13 cellular contexts compared by ENCODE assay signal in the genomic region with DNA sequence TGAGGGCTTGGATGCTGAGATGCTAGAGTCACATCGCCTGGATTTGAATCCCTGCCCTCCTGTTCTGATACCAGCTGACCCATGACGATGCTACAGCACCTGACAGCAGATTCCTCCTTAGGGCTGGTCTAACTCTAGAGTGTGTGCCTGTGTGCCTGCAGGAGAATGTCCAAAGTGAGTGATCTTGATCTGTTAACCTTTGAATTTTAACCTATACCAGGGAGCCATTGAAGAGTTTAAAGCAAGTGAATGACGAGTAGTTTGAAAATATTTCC.
A peak's percentile ranks its signal among the peaks of the same experiment; 100 is the strongest.
DNase-seq lines count a peak whose midpoint lies in the region; ATAC-seq and TF ChIP-seq lines count a peak whose summit lies in the region.
"Had no signal": no experiment of that assay in that cellular context is flagged by ENCODE, and none has a peak within 500 bp of the region (broad histone marks: within the 10 kb centered on the region; RNA-seq: fewer than 3 reads in every experiment).

No MANE protein-coding gene starts in this region.

- no peaks in the 10 kb centered on the region for H3K27me3 ChIP-seq in CD4-positive, CD25-positive, alpha-beta regulatory T cell (ENCODE audit: control insufficient read depth, insufficient read depth, low read length)
- no peaks in the 10 kb centered on the region for H3K27me3 ChIP-seq in heart left ventricle

- no peak overlapping the region for H3K4me3 ChIP-seq in CD4-positive, CD25-positive, alpha-beta regulatory T cell (ENCODE audit: low read depth, low read length)
- H3K4me3 ChIP-seq in heart left ventricle, result peak overlapping the region in 6 of 12 donors; percentile 31 to 55 (median 39)

- peak overlapping the region in 2 of 3 donors; percentile 42 to 76 for H3K27ac Mint-ChIP-seq in CD4-positive, CD25-positive, alpha-beta regulatory T cell
- peak overlapping the region; percentile 8 for H3K27ac Mint-ChIP-seq in activated CD4-positive, alpha-beta memory T cell treated with anti-CD3 and anti-CD28 coated beads, Interleukin-2, amount 10 ng/mL, durations not matched to agents 7 days and 5 days
- H3K27ac Mint-ChIP-seq in progenitor cell of endocrine pancreas, result peak overlapping the region; percentile 38
- H3K27ac Mint-ChIP-seq: B cell had no signal

- intact Hi-C loops in heart left ventricle (cut with DNase I), result loop anchor here (1.0 to 10.0 kb wide), 19 partner anchors 54 to 802 kb away; partner anchors contain the start of genes TLR10 (in 2 of the 10) and FAM114A1 (in 1 of the 10)

- H3K27me3 Mint-ChIP-seq in CD4-positive, CD25-positive, alpha-beta regulatory T cell, result no peaks in the 10 kb centered on the region
- H3K27me3 Mint-ChIP-seq in activated CD4-positive, alpha-beta memory T cell treated with anti-CD3 and anti-CD28 coated beads, Interleukin-2, amount 10 ng/mL, durations not matched to agents 7 days and 5 days, result no peaks in the 10 kb centered on the region
- H3K27me3 Mint-ChIP-seq in progenitor cell of endocrine pancreas, result no peaks in the 10 kb centered on the region
- H3K27me3 Mint-ChIP-seq: B cell had no signal

- no peak for ATAC-seq in CD4-positive, CD25-positive, alpha-beta regulatory T cell (ENCODE audit: low read depth in 2 of 2)
- peak in 3 of 4 donors; percentile 40 to 51 (median 47) for ATAC-seq in heart left ventricle
- ATAC-seq in HG03095 (IDR thresholded peaks at IDR 0.05; ENCODE audit: unreplicated experiment), result no peak

- peaks cover 7% of the 10 kb centered on the region for H3K4me1 ChIP-seq in CD4-positive, CD25-positive, alpha-beta regulatory T cell (ENCODE audit: control insufficient read depth, insufficient read depth, low read length, poor library complexity, severe bottlenecking)
- peaks cover 0 to 38% (median 17%) of the 10 kb centered on the region in 12 donors for H3K4me1 ChIP-seq in heart left ventricle

- no peaks in the 10 kb centered on the region for H3K9me3 Mint-ChIP-seq in CD4-positive, CD25-positive, alpha-beta regulatory T cell
- H3K9me3 Mint-ChIP-seq in activated CD4-positive, alpha-beta memory T cell treated with anti-CD3 and anti-CD28 coated beads, Interleukin-2, amount 10 ng/mL, durations not matched to agents 7 days and 5 days, result no peaks in the 10 kb centered on the region
- H3K9me3 Mint-ChIP-seq in progenitor cell of endocrine pancreas (ENCODE audit: low read depth), result no peaks in the 10 kb centered on the region

- H3K4me1 Mint-ChIP-seq in CD4-positive, CD25-positive, alpha-beta regulatory T cell, result peaks cover 0 to 18% (median 14%) of the 10 kb centered on the region in 4 donors
- peaks cover 15% of the 10 kb centered on the region for H3K4me1 Mint-ChIP-seq in activated CD4-positive, alpha-beta memory T cell treated with anti-CD3 and anti-CD28 coated beads, Interleukin-2, amount 10 ng/mL, durations not matched to agents 7 days and 5 days
- peaks cover 28% of the 10 kb centered on the region for H3K4me1 Mint-ChIP-seq in progenitor cell of endocrine pancreas (ENCODE audit: low read depth)

- CTCF ChIA-PET in activated CD4-positive, alpha-beta memory T cell treated with anti-CD3 and anti-CD28 coated beads, Interleukin-2, amount 10 ng/mL, durations not matched to agents 7 days and 5 days (lab: Charles Lee), result interaction anchor here (1.1 to 3.7 kb wide), 13 partner anchors 12 to 697 kb away, joined by 3 to 62 read pairs (median 5); no protein-coding TSS in a partner anchor

- 38 to 76% (median 68%) methylated on average over 3 of the region's 3 CpGs for WGBS in heart left ventricle, 4 donors

- no peak for TF ChIP-seq CTCF in heart left ventricle (IDR thresholded peaks at IDR 0.05)
- TF ChIP-seq CTCF in progenitor cell of endocrine pancreas (IDR thresholded peaks at IDR 0.05; ENCODE audit: unreplicated experiment), result no peak

- H3K9me3 ChIP-seq in CD4-positive, CD25-positive, alpha-beta regulatory T cell (ENCODE audit: control insufficient read depth in 2 of 2, low read length in 2 of 2), result no peaks in the 10 kb centered on the region
- H3K9me3 ChIP-seq in heart left ventricle, result no peaks in the 10 kb centered on the region
- H3K9me3 ChIP-seq: SK-N-SH had no signal

- no peak for TF ChIP-seq POLR2A in heart left ventricle (IDR thresholded peaks at IDR 0.05)

- peak overlapping the region in 3 of 4 donors; percentile 7 to 88 (median 68) for H3K4me3 Mint-ChIP-seq in CD4-positive, CD25-positive, alpha-beta regulatory T cell
- no peak overlapping the region for H3K4me3 Mint-ChIP-seq in activated CD4-positive, alpha-beta memory T cell treated with anti-CD3 and anti-CD28 coated beads, Interleukin-2, amount 10 ng/mL, durations not matched to agents 7 days and 5 days
- H3K4me3 Mint-ChIP-seq in progenitor cell of endocrine pancreas (ENCODE audit: low read depth), result no peak overlapping the region

- peaks cover 2% of the 10 kb centered on the region for H3K36me3 ChIP-seq in CD4-positive, CD25-positive, alpha-beta regulatory T cell (ENCODE audit: control insufficient read depth, insufficient read depth, low read length)
- H3K36me3 ChIP-seq in heart left ventricle, result peaks cover 0 to 54% (median 30%) of the 10 kb centered on the region in 9 donors

- H3K27ac ChIP-seq in CD4-positive, CD25-positive, alpha-beta regulatory T cell (ENCODE audit: insufficient read depth, low read length, poor library complexity, severe bottlenecking), result no peak overlapping the region
- peak overlapping the region in 11 of 12 donors; percentile 59 to 83 (median 73) for H3K27ac ChIP-seq in heart left ventricle
- H3K27ac ChIP-seq: HL-60 had no signal

- H3K36me3 Mint-ChIP-seq in CD4-positive, CD25-positive, alpha-beta regulatory T cell, result peaks cover 19% of the 10 kb centered on the region
- peaks cover 23% of the 10 kb centered on the region for H3K36me3 Mint-ChIP-seq in activated CD4-positive, alpha-beta memory T cell treated with anti-CD3 and anti-CD28 coated beads, Interleukin-2, amount 10 ng/mL, durations not matched to agents 7 days and 5 days (ENCODE audit: low read depth)
- peaks cover 14% of the 10 kb centered on the region for H3K36me3 Mint-ChIP-seq in progenitor cell of endocrine pancreas (ENCODE audit: insufficient read depth)

- POLR2A ChIA-PET in activated CD4-positive, alpha-beta memory T cell treated with anti-CD3 and anti-CD28 coated beads, Interleukin-2, amount 10 ng/mL, durations not matched to agents 7 days and 5 days (lab: Charles Lee), result no interaction called here

- DNase-seq in CD4-positive, CD25-positive, alpha-beta regulatory T cell, result no peak
- DNase-seq in activated CD4-positive, alpha-beta memory T cell treated with anti-CD3 and anti-CD28 coated beads, Interleukin-2, amount 10 ng/mL, durations not matched to agents 7 days and 5 days, result no peak
- DNase-seq in heart left ventricle (no peak), progenitor cell of endocrine pancreas (ENCODE audit: low spot score, unreplicated experiment) (no peak), SHP77 (lab: John Stamatoyannopoulos, UW) (no peak), SKM-1 (lab: John Stamatoyannopoulos, UW; ENCODE audit: unreplicated experiment) (no peak), amygdala (lab: John Stamatoyannopoulos, UW) (no peak)
- DNase-seq: NCI-H524, posterior cingulate gyrus, SK-N-SH had no signal

Comparison
In these comparisons a context has a peak if more than half of its experiments do, and no peak if none do; other contexts are left out.
1. ATAC-seq: peak in heart left ventricle (3 of 4); none in CD4-positive, CD25-positive, alpha-beta regulatory T cell (0 of 2) and HG03095 (single experiment).
2. H3K27ac Mint-ChIP-seq: peak in every context shown above with its lines; median percentile 59 in CD4-positive, CD25-positive, alpha-beta regulatory T cell; 38 in progenitor cell of endocrine pancreas; 8 in activated CD4-positive, alpha-beta memory T cell treated with anti-CD3 and anti-CD28 coated beads, Interleukin-2, amount 10 ng/mL, durations not matched to agents 7 days and 5 days.
3. H3K4me3 Mint-ChIP-seq: peak in CD4-positive, CD25-positive, alpha-beta regulatory T cell (3 of 4); none in activated CD4-positive, alpha-beta memory T cell treated with anti-CD3 and anti-CD28 coated beads, Interleukin-2, amount 10 ng/mL, durations not matched to agents 7 days and 5 days (single experiment) and progenitor cell of endocrine pancreas (single experiment).